ENCODE assay signal across 8 cellular contexts in the genomic region with DNA sequence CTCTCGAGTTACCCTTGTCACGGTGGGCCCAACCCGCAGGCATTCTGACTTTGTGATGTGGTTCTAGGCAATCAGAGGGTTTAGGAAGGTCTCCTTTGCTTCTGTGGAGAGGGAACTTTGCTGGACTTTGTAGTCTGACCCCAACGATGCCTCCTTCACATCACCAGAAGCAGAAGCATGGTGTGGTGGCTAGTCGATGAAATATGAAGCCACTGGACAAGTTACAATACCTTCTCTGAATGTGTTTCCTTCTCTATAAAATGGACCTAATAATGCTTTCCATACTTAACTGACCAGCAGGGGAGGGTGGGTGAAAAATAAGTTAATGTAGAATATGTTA. TPM values are rescaled to one million over a fixed set of nuclear protein-coding genes. Genes with fewer than 3 reads are reported as not detected.
DNase-seq lines count a peak whose midpoint lies in the region; ATAC-seq, FAIRE-seq and TF ChIP-seq lines count a peak whose summit lies in the region.

No MANE protein-coding gene starts in this region.

- no peaks in the 10 kb centered on the region for H4K20me1 ChIP-seq in keratinocyte (ENCODE audit: control insufficient read depth, extremely low read depth, insufficient read depth, low read length)

- no peak for ATAC-seq in activated naive CD8-positive, alpha-beta T cell treated with anti-CD3 and anti-CD28 coated beads, Interleukin-2, amount 10 ng/mL, durations not matched to agents 7 days and 5 days (ENCODE audit: low read depth)
- ATAC-seq in stimulated activated naive B cell treated with anti-CD40 and anti-IgM and Interleukin-4, amounts not matched to agents 10 μg/mL and 1 μg/mL and 100 μg/mL, for 72 hours (replicated peaks): no peak
- ATAC-seq in GM18505 (IDR thresholded peaks at IDR 0.05; ENCODE audit: unreplicated experiment) (no peak), HG03378 (IDR thresholded peaks at IDR 0.05; ENCODE audit: unreplicated experiment) (no peak)

- peak overlapping the region; percentile 56 for H2AFZ ChIP-seq in keratinocyte (ENCODE audit: control insufficient read depth, low read length)

- H3K9me3 ChIP-seq in keratinocyte (ENCODE audit: control insufficient read depth, low read depth, low read length): no peaks in the 10 kb centered on the region

- no peak for TF ChIP-seq CTCF in HFFc6 (IDR thresholded peaks at IDR 0.05)
- TF ChIP-seq CTCF in keratinocyte (optimal IDR thresholded peaks at IDR 0.05 in 1 of 3, IDR thresholded peaks at IDR 0.05 in 1 of 3, conservative IDR thresholded peaks at IDR 0.05 in 1 of 3; ENCODE audit: extremely low read depth in 1 of 3, insufficient read depth in 2 of 3, low read length in 3 of 3): no peak

- no peak for DNase-seq in HFFc6
- no peak for DNase-seq in activated naive CD8-positive, alpha-beta T cell treated with anti-CD3 and anti-CD28 coated beads, Interleukin-2, amount 10 ng/mL, durations not matched to agents 7 days and 5 days
- DNase-seq in keratinocyte (ENCODE audit: low read depth, low spot score): no peak
- no peak for DNase-seq in stimulated activated naive B cell treated with anti-CD40 and anti-IgM and Interleukin-4, amounts not matched to agents 10 μg/mL and 1 μg/mL and 100 μg/mL, for 72 hours
- DNase-seq in NCI-H1436 treated with DMSO at 0.1 percent for 48 hours (lab: John Stamatoyannopoulos, UW): no peak
- DNase-seq in ureter (ENCODE audit: low spot score): no peak

- H3K79me2 ChIP-seq in keratinocyte (ENCODE audit: control insufficient read depth, insufficient read depth, low read length): no peaks in the 10 kb centered on the region

- H3K4me2 ChIP-seq in keratinocyte (ENCODE audit: control insufficient read depth, extremely low read depth, insufficient read depth, low read depth, low read length): peak overlapping the region; percentile 93

- H3K36me3 ChIP-seq in keratinocyte (ENCODE audit: control insufficient read depth in 2 of 2, extremely low read depth in 1 of 2, insufficient read depth in 2 of 2, low read length in 2 of 2): no peaks in the 10 kb centered on the region

- peaks cover 7% of the 10 kb centered on the region for H3K9me3 Mint-ChIP-seq in HFFc6
- H3K9me3 Mint-ChIP-seq in activated naive CD8-positive, alpha-beta T cell treated with anti-CD3 and anti-CD28 coated beads, Interleukin-2, amount 10 ng/mL, durations not matched to agents 7 days and 5 days: peaks cover 10% of the 10 kb centered on the region
- H3K9me3 Mint-ChIP-seq in stimulated activated naive B cell treated with anti-CD40 and anti-IgM and Interleukin-4, amounts not matched to agents 10 μg/mL and 1 μg/mL and 100 μg/mL, for 72 hours: peaks cover 4 to 6% of the 10 kb centered on the region in 2 donors

- peak overlapping the region; percentile 29 for H3K9ac ChIP-seq in keratinocyte (ENCODE audit: control insufficient read depth, extremely low read depth, insufficient read depth, low read length)

- no peak for TF ChIP-seq POLR2A in GM18505 (IDR thresholded peaks at IDR 0.05; ENCODE audit: borderline replicate concordance, extremely low read depth, insufficient read depth, insufficient read length)

- H3K9me1 ChIP-seq in keratinocyte (ENCODE audit: control insufficient read depth, extremely low read depth, insufficient read depth, low read length): no peaks in the 10 kb centered on the region

- H3K27me3 ChIP-seq in keratinocyte (ENCODE audit: control insufficient read depth, extremely low read depth, insufficient read depth, low read length): no peaks in the 10 kb centered on the region

- dilution Hi-C loops in keratinocyte (cut with MboI; ENCODE audit: extremely low pct_ligation_motif_present, low sequenced_read_pairs): no loop called here

- no peaks in the 10 kb centered on the region; the same call in 1 of the 2 replicates for H3K27me3 Mint-ChIP-seq in HFFc6 (ENCODE audit: insufficient read depth)
- no peaks in the 10 kb centered on the region for H3K27me3 Mint-ChIP-seq in activated naive CD8-positive, alpha-beta T cell treated with anti-CD3 and anti-CD28 coated beads, Interleukin-2, amount 10 ng/mL, durations not matched to agents 7 days and 5 days
- peaks cover 8 to 15% of the 10 kb centered on the region in 2 donors for H3K27me3 Mint-ChIP-seq in stimulated activated naive B cell treated with anti-CD40 and anti-IgM and Interleukin-4, amounts not matched to agents 10 μg/mL and 1 μg/mL and 100 μg/mL, for 72 hours

- H3K4me1 Mint-ChIP-seq in HFFc6 (ENCODE audit: low read depth): peaks cover 20% of the 10 kb centered on the region
- H3K4me1 Mint-ChIP-seq in activated naive CD8-positive, alpha-beta T cell treated with anti-CD3 and anti-CD28 coated beads, Interleukin-2, amount 10 ng/mL, durations not matched to agents 7 days and 5 days: peaks cover 17% of the 10 kb centered on the region
- H3K4me1 Mint-ChIP-seq in stimulated activated naive B cell treated with anti-CD40 and anti-IgM and Interleukin-4, amounts not matched to agents 10 μg/mL and 1 μg/mL and 100 μg/mL, for 72 hours: peaks cover 8 to 16% of the 10 kb centered on the region in 2 donors

- no peaks in the 10 kb centered on the region for H3K4me1 ChIP-seq in keratinocyte (ENCODE audit: control insufficient read depth, extremely low read depth, insufficient read depth, low read length)

- peak overlapping the region; percentile 53 to 69 (median 61) for H3K4me3 ChIP-seq in keratinocyte (ENCODE audit: control insufficient read depth in 2 of 3, extremely low read depth in 1 of 3, insufficient read depth in 2 of 3, low read depth in 1 of 3, low read length in 3 of 3)

- POLR2A ChIA-PET in activated naive CD8-positive, alpha-beta T cell treated with anti-CD3 and anti-CD28 coated beads, Interleukin-2, amount 10 ng/mL, durations not matched to agents 7 days and 5 days (lab: Charles Lee): interaction anchor here (0.9 kb wide), 1 partner anchor 307 kb away, joined by 3 read pairs; no protein-coding TSS in a partner anchor

- no peak for FAIRE-seq in keratinocyte (lab: Jason Lieb, UNC)

- no peaks in the 10 kb centered on the region for H3K36me3 Mint-ChIP-seq in HFFc6 (ENCODE audit: low read depth)
- peaks cover 7% of the 10 kb centered on the region for H3K36me3 Mint-ChIP-seq in activated naive CD8-positive, alpha-beta T cell treated with anti-CD3 and anti-CD28 coated beads, Interleukin-2, amount 10 ng/mL, durations not matched to agents 7 days and 5 days
- peaks cover 0 to 3% of the 10 kb centered on the region in 2 donors for H3K36me3 Mint-ChIP-seq in stimulated activated naive B cell treated with anti-CD40 and anti-IgM and Interleukin-4, amounts not matched to agents 10 μg/mL and 1 μg/mL and 100 μg/mL, for 72 hours

- peak overlapping the region; percentile 90 for H3K27ac Mint-ChIP-seq in HFFc6
- H3K27ac Mint-ChIP-seq in activated naive CD8-positive, alpha-beta T cell treated with anti-CD3 and anti-CD28 coated beads, Interleukin-2, amount 10 ng/mL, durations not matched to agents 7 days and 5 days: peak overlapping the region; percentile 95
- peak overlapping the region; percentile 20 for H3K27ac Mint-ChIP-seq in stimulated activated naive B cell treated with anti-CD40 and anti-IgM and Interleukin-4, amounts not matched to agents 10 μg/mL and 1 μg/mL and 100 μg/mL, for 72 hours

- H3K4me3 Mint-ChIP-seq in HFFc6: peak overlapping the region; percentile 97
- H3K4me3 Mint-ChIP-seq in activated naive CD8-positive, alpha-beta T cell treated with anti-CD3 and anti-CD28 coated beads, Interleukin-2, amount 10 ng/mL, durations not matched to agents 7 days and 5 days: peak overlapping the region; percentile 86
- H3K4me3 Mint-ChIP-seq in stimulated activated naive B cell treated with anti-CD40 and anti-IgM and Interleukin-4, amounts not matched to agents 10 μg/mL and 1 μg/mL and 100 μg/mL, for 72 hours: peak overlapping the region; percentile 96 to 98

- no peak overlapping the region for H3K27ac ChIP-seq in keratinocyte (ENCODE audit: control insufficient read depth, insufficient read depth, low read length)

RNA-seq across cellular contexts. Expression of gene SPEF2, which starts 0.6 kb away (rescaled TPM):
- total RNA-seq in HFFc6 (2021; fragmentation: NEBNext Ultra II Directional; extraction: Animal tissue kit (Norgen Biotek cat#: 25700)): 1 to 10 TPM; 1.5 to 4.0 (median 2.3) TPM
- total RNA-seq in activated naive CD8-positive, alpha-beta T cell treated with anti-CD3 and anti-CD28 coated beads, Interleukin-2, amount 10 ng/mL, durations not matched to agents 7 days and 5 days: 10 to 100 TPM; 13.7 to 17.8 TPM
- polyA plus RNA-seq in keratinocyte: 0.95 to 1.6 TPM (median 1.1 TPM) in 3 replicates
- 0.54 TPM for polyA plus RNA-seq in keratinocyte (2011; ENCODE audit: low read depth)
- 0.48 and 1.6 TPM in 2 replicates for polyA plus RNA-seq in keratinocyte (2011; cell fraction: cytosol; rRNA removed)
- 2.2 and 2.4 TPM in 2 replicates for polyA plus RNA-seq in keratinocyte (2011; cell fraction: nucleus; rRNA removed)
- polyA plus RNA-seq in keratinocyte (2012; ENCODE audit: low replicate concordance): 0.37 and 0.58 TPM in 2 replicates
- 1.9 to 4.4 TPM (median 2.1 TPM) in 3 replicates for polyA minus RNA-seq in keratinocyte
- polyA minus RNA-seq in keratinocyte (2011; cell fraction: cytosol; rRNA and poly(A)+ RNA removed): 3.8 TPM
- 0.95 and 2.3 TPM in 2 replicates for polyA minus RNA-seq in keratinocyte (2011; cell fraction: nucleus; rRNA and poly(A)+ RNA removed)
- 12.9 TPM for total RNA-seq in ureter

Comparison
In these comparisons a context has a peak if more than half of its experiments do, and no peak if none do; other contexts are left out.
1. H3K27ac Mint-ChIP-seq: peak in every context shown above with its lines; median percentile 95 in activated naive CD8-positive, alpha-beta T cell treated with anti-CD3 and anti-CD28 coated beads, Interleukin-2, amount 10 ng/mL, durations not matched to agents 7 days and 5 days; 90 in HFFc6; 20 in stimulated activated naive B cell treated with anti-CD40 and anti-IgM and Interleukin-4, amounts not matched to agents 10 μg/mL and 1 μg/mL and 100 μg/mL, for 72 hours.